In the genomic region with DNA sequence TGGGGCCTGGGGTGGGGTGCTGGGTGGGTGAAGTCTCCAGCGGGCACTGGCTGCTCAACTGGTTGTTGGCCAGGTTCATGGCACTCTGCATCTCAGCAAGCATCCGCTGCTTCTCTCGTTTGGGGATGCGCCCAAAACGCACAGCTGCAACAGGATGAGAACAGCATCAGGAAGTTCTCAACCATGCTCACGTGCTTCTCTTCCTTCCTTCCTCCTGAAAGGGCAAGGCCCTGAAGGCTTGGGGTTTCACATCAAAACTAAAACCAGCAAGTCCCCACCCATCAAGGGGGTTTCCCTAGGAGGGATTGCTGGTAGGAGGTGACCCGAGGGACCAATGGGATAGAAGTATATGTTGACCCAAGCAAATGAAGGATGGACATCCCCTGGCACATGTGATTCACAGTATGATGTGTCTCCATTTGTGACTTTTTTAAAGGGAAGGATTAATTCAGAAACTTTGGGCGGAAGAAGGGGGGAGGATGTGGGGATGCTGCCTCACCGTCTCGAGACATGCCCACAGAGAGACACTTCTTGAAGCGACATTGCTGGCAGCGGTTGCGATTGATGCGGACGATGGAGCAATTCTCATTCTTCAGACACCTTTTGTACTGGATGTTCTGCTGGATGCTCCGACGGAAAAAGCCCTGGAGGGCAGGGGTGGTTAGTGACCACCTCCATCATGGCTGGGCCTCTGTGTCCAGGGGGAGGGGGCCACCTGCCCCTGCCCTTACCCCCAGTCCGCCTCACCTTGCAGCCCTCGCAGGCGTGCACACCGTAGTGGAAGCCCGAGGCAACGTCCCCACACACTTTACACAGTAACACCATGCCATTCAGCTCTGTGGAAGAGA, we compare ENCODE assay signal across 8 cellular contexts. TPM values are rescaled to one million over a fixed set of nuclear protein-coding genes. Genes with fewer than 3 reads are reported as not detected.
DNase-seq lines count a peak whose midpoint lies in the region; ATAC-seq, FAIRE-seq and TF ChIP-seq lines count a peak whose summit lies in the region.

No MANE protein-coding gene starts in this region.

- peaks cover 17% of the 10 kb centered on the region for H3F3A ChIP-seq in neural progenitor cell (ENCODE audit: low read depth)

- no peak overlapping the region for H3K4me2 ChIP-seq in neural progenitor cell

- peaks cover 45% of the 10 kb centered on the region for H3K4me1 Mint-ChIP-seq in neural progenitor cell

- H4K20me1 ChIP-seq in neural progenitor cell (ENCODE audit: low read depth): no peaks in the 10 kb centered on the region

- H3K9ac ChIP-seq in neural progenitor cell: no peak overlapping the region

- in situ Hi-C loops in brain microvascular endothelial cell (cut with HindIII; ENCODE audit: low pct_ligation_motif_present, low sequenced_read_pairs): no loop called here

- TF ChIP-seq CTCF in brain microvascular endothelial cell (IDR thresholded peaks at IDR 0.05; ENCODE audit: low read depth, low read length, missing control alignments) (no peak), neural progenitor cell (IDR thresholded peaks at IDR 0.05) (no peak), D721Med (IDR thresholded peaks at IDR 0.05; ENCODE audit: insufficient read depth, missing control alignments) (no peak)

- peaks cover 22% of the 10 kb centered on the region for H3K4me1 ChIP-seq in neural progenitor cell

- no peak overlapping the region for H3K27ac Mint-ChIP-seq in neural progenitor cell

- no peaks in the 10 kb centered on the region for H3K9me3 ChIP-seq in neural progenitor cell (ENCODE audit: low read depth)

- no peaks in the 10 kb centered on the region for H3K9me3 Mint-ChIP-seq in neural progenitor cell

- peaks cover 27% of the 10 kb centered on the region for H3K36me3 ChIP-seq in brain microvascular endothelial cell (replicated peaks)
- H3K36me3 ChIP-seq in neural progenitor cell: no peaks in the 10 kb centered on the region

- H3K4me3 ChIP-seq in brain microvascular endothelial cell (ENCODE audit: low read depth, low read length) (no peak overlapping the region), neural progenitor cell (no peak overlapping the region)

- peak; percentile 74 to 87 for DNase-seq in dermis microvascular lymphatic vessel endothelial cell (ENCODE audit: low read depth in 2 of 2)
- peak; percentile 63 to 73 for DNase-seq in stimulated activated CD4-positive, alpha-beta T cell treated with anti-CD3 and anti-CD28 coated beads, Interleukin-12 subunit alpha, Interleukin-12 subunit beta, amount 100 ng/mL, for 24 hours (ENCODE audit: low read depth in 2 of 2)
- no peak for DNase-seq in brain microvascular endothelial cell
- DNase-seq in neural progenitor cell (ENCODE audit: low spot score): no peak
- DNase-seq in D721Med (ENCODE audit: insufficient read length, low spot score): no peak

- H3K27ac ChIP-seq in brain microvascular endothelial cell (no peak overlapping the region), neural progenitor cell (no peak overlapping the region)

- peaks cover 4% of the 10 kb centered on the region for H3K36me3 Mint-ChIP-seq in neural progenitor cell

- H3K27me3 ChIP-seq in brain microvascular endothelial cell (replicated peaks) (no peaks in the 10 kb centered on the region), neural progenitor cell (peaks cover 16% of the 10 kb centered on the region)

- peaks cover 3% of the 10 kb centered on the region for H3K27me3 Mint-ChIP-seq in neural progenitor cell (ENCODE audit: insufficient read depth, low read depth)

- no peak overlapping the region for H2AFZ ChIP-seq in neural progenitor cell (replicated peaks)

- no peak for FAIRE-seq in D721Med (lab: Jason Lieb, UNC)

- H3K4me3 Mint-ChIP-seq in neural progenitor cell: no peak overlapping the region

- no peaks in the 10 kb centered on the region for H3K79me2 ChIP-seq in neural progenitor cell (ENCODE audit: low read depth)

- ATAC-seq in GM18519 (IDR thresholded peaks at IDR 0.05; ENCODE audit: low FRiP score, unreplicated experiment) (peak; percentile 31), HG02870 (IDR thresholded peaks at IDR 0.05; ENCODE audit: unreplicated experiment) (peak; percentile 71)
- ATAC-seq in activated CD4-positive, CD25-positive, alpha-beta regulatory T cell treated with anti-CD3 and anti-CD28 coated beads, Interleukin-2, amount 50 U/mL, for 24 hours: peak; percentile 76

RNA-seq across cellular contexts. Expression of gene NR1D1, which starts 4.2 kb away (rescaled TPM):
- total RNA-seq in dermis microvascular lymphatic vessel endothelial cell: 0.77 and 2.4 TPM in 2 replicates
- total RNA-seq in neural progenitor cell (ENCODE audit: low replicate concordance): 0.24 and 0.87 TPM in 2 replicates

RNA-seq across cellular contexts. Expression of gene MSL1, which starts 25.6 kb away (rescaled TPM):
- 29.0 and 32.0 TPM in 2 replicates for total RNA-seq in dermis microvascular lymphatic vessel endothelial cell
- 144 and 190 TPM in 2 replicates for total RNA-seq in neural progenitor cell (ENCODE audit: low replicate concordance)

RNA-seq across cellular contexts. Expression of gene THRA, which starts 33.4 kb away (rescaled TPM):
- total RNA-seq in dermis microvascular lymphatic vessel endothelial cell: 11.9 and 19.7 TPM in 2 replicates
- total RNA-seq in neural progenitor cell (ENCODE audit: low replicate concordance): 14.5 and 20.8 TPM in 2 replicates

RNA-seq across cellular contexts. Expression of gene MED24, which starts 42.0 kb away (rescaled TPM):
- total RNA-seq in dermis microvascular lymphatic vessel endothelial cell: 32.5 and 49.8 TPM in 2 replicates
- total RNA-seq in neural progenitor cell (ENCODE audit: low replicate concordance): 64.3 and 109 TPM in 2 replicates

RNA-seq across cellular contexts. Expression of gene CASC3, which starts 44.2 kb away (rescaled TPM):
- total RNA-seq in dermis microvascular lymphatic vessel endothelial cell (19.4 and 20.7 TPM in 2 replicates), neural progenitor cell (ENCODE audit: low replicate concordance) (64.0 and 68.9 TPM in 2 replicates)

Comparison
In these comparisons a context has a peak if more than half of its experiments do, and no peak if none do; other contexts are left out.
1. DNase-seq: peak in dermis microvascular lymphatic vessel endothelial cell (2 of 2) and stimulated activated CD4-positive, alpha-beta T cell treated with anti-CD3 and anti-CD28 coated beads, Interleukin-12 subunit alpha, Interleukin-12 subunit beta, amount 100 ng/mL, for 24 hours (2 of 2); none in brain microvascular endothelial cell (single experiment), neural progenitor cell (single experiment) and D721Med (single experiment).
2. Peak in every context shown above with its lines, with median percentiles within 50 percentile points of each other: ATAC-seq.